In genomic region chr13:97753269-97753668, GRCh38 we compare ENCODE assay signal across 18 cellular contexts.
"Had no signal": no experiment of that assay in that cellular context is flagged by ENCODE, and none has a peak within 500 bp of the region (broad histone marks: within the 10 kb centered on the region; RNA-seq: fewer than 3 reads in every experiment).

No MANE protein-coding gene starts in this region.

- H3K4me3 ChIP-seq: lower lobe of right lung, ovary, psoas muscle, sigmoid colon, vagina had no signal

- H3K4me1 Mint-ChIP-seq: natural killer cell; stimulated activated naive B cell treated with anti-CD40 and anti-IgM and Interleukin-4, amounts not matched to agents 10 μg/mL and 1 μg/mL and 100 μg/mL, for 72 hours had no signal

- H3K27ac Mint-ChIP-seq: effector memory CD8-positive, alpha-beta T cell; natural killer cell; stimulated activated naive B cell treated with anti-CD40 and anti-IgM and Interleukin-4, amounts not matched to agents 10 μg/mL and 1 μg/mL and 100 μg/mL, for 72 hours; stimulated activated naive CD8-positive, alpha-beta T cell treated with anti-CD3 and anti-CD28 coated beads, Interleukin-15, Interleukin-2, amounts not matched to agents 100 ng/mL and 50 ng/mL, for 24 hours had no signal

- H3K4me1 ChIP-seq: lower lobe of right lung, psoas muscle, sigmoid colon, vagina had no signal

- H3K9me3 ChIP-seq: lower lobe of right lung, ovary, psoas muscle, sigmoid colon, vagina had no signal

- H3K36me3 ChIP-seq: lower lobe of right lung, ovary, sigmoid colon, vagina had no signal

- DNase-seq: cortex of kidney; effector memory CD8-positive, alpha-beta T cell; head of caudate nucleus; kidney glomerular epithelial cell; left colon; left ventricle myocardium superior; lower lobe of right lung; natural killer cell; occipital lobe; ovary; posterior cingulate gyrus; psoas muscle; right cardiac atrium; sigmoid colon; stimulated activated naive B cell treated with anti-CD40 and anti-IgM and Interleukin-4, amounts not matched to agents 10 μg/mL and 1 μg/mL and 100 μg/mL, for 72 hours; trophoblast cell had no signal

- H3K4me3 Mint-ChIP-seq: effector memory CD8-positive, alpha-beta T cell; natural killer cell; stimulated activated naive B cell treated with anti-CD40 and anti-IgM and Interleukin-4, amounts not matched to agents 10 μg/mL and 1 μg/mL and 100 μg/mL, for 72 hours; stimulated activated naive CD8-positive, alpha-beta T cell treated with anti-CD3 and anti-CD28 coated beads, Interleukin-15, Interleukin-2, amounts not matched to agents 100 ng/mL and 50 ng/mL, for 24 hours had no signal

- ATAC-seq: effector memory CD8-positive, alpha-beta T cell; left colon; left ventricle myocardium superior; lower lobe of right lung; natural killer cell; psoas muscle; right cardiac atrium; stimulated activated naive B cell treated with anti-CD40 and anti-IgM and Interleukin-4, amounts not matched to agents 10 μg/mL and 1 μg/mL and 100 μg/mL, for 72 hours had no signal

- H3K27me3 ChIP-seq: ovary, sigmoid colon, vagina had no signal

- H3K36me3 Mint-ChIP-seq: natural killer cell; stimulated activated naive B cell treated with anti-CD40 and anti-IgM and Interleukin-4, amounts not matched to agents 10 μg/mL and 1 μg/mL and 100 μg/mL, for 72 hours had no signal

- H3K9me3 Mint-ChIP-seq: stimulated activated naive CD8-positive, alpha-beta T cell treated with anti-CD3 and anti-CD28 coated beads, Interleukin-15, Interleukin-2, amounts not matched to agents 100 ng/mL and 50 ng/mL, for 24 hours had no signal

- H3K27ac ChIP-seq: lower lobe of right lung, ovary, psoas muscle, sigmoid colon, vagina had no signal
